ENCODE assay signal across 19 cellular contexts in the genomic region with DNA sequence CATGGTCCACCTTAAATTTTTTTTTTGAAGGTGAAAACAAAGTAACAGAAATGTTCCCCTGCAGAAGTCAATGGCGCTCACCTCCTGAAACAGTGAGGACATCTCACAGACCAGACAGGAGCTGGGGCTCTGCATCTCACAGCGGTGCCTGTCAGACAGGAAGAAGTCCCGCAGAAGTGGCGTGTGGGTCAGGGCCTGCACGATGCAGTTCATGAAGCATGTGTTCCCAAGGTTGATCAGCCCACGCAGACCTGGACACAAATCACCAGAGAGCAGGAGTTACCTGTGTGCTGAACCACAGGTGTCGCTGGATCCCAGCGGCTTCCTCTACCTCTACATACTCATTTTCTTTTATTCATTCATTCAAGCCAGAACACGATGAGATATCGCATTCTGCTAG. TPM values are rescaled to one million over a fixed set of nuclear protein-coding genes. Genes with fewer than 3 reads are reported as not detected.
DNase-seq lines count a peak whose midpoint lies in the region; ATAC-seq and TF ChIP-seq lines count a peak whose summit lies in the region.
"Had no signal": no experiment of that assay in that cellular context is flagged by ENCODE, and none has a peak within 500 bp of the region (broad histone marks: within the 10 kb centered on the region; RNA-seq: fewer than 3 reads in every experiment).

No MANE protein-coding gene starts in this region.

- no peaks in the 10 kb centered on the region for H3K27me3 Mint-ChIP-seq in activated CD4-positive, alpha-beta T cell treated with anti-CD3 and anti-CD28 coated beads for 36 hours
- no peaks in the 10 kb centered on the region for H3K27me3 Mint-ChIP-seq in CD14-positive monocyte (ENCODE audit: low read depth in 3 of 3)
- no peaks in the 10 kb centered on the region for H3K27me3 Mint-ChIP-seq in endodermal cell (ENCODE audit: insufficient read depth)
- no peaks in the 10 kb centered on the region for H3K27me3 Mint-ChIP-seq in progenitor cell of endocrine pancreas
- H3K27me3 Mint-ChIP-seq: CD4-positive, alpha-beta memory T cell; IgD-negative memory B cell had no signal

- no peak for DNase-seq in activated CD4-positive, alpha-beta T cell treated with anti-CD3 and anti-CD28 coated beads for 36 hours
- DNase-seq in activated CD4-positive, alpha-beta T cell treated with anti-CD3 and anti-CD28 coated beads, Interleukin-2, amount 50 U/mL, for 4 hours, result no peak
- DNase-seq in CD14-positive monocyte (ENCODE audit: low spot score) (peak; percentile 20), endodermal cell (no peak), progenitor cell of endocrine pancreas (ENCODE audit: low spot score, unreplicated experiment) (no peak), GM23248 (no peak)
- DNase-seq: AML-193; Calu3; CD4-positive, alpha-beta memory T cell; DMS79 treated with DMSO at 0.1 percent for 48 hours; GF-D8; HCEC 1CT had no signal

- peak overlapping the region; percentile 31 for H3K27ac Mint-ChIP-seq in activated CD4-positive, alpha-beta T cell treated with anti-CD3 and anti-CD28 coated beads for 36 hours
- H3K27ac Mint-ChIP-seq in CD14-positive monocyte, result no peak overlapping the region
- H3K27ac Mint-ChIP-seq in endodermal cell, result peak overlapping the region; percentile 17
- H3K27ac Mint-ChIP-seq in progenitor cell of endocrine pancreas, result peak overlapping the region; percentile 45

- TF ChIP-seq CTCF in CD14-positive monocyte (IDR thresholded peaks at IDR 0.05), result no peak
- TF ChIP-seq CTCF in endodermal cell (conservative IDR thresholded peaks at IDR 0.05), result no peak
- no peak for TF ChIP-seq CTCF in progenitor cell of endocrine pancreas (IDR thresholded peaks at IDR 0.05; ENCODE audit: unreplicated experiment)

- no peak overlapping the region for H3K4me2 ChIP-seq in GM23248 (ENCODE audit: unreplicated experiment)
- H3K4me2 ChIP-seq: A549 had no signal

- in situ Hi-C loops in GM23248 (cut with MboI), result no loop called here

- no peaks in the 10 kb centered on the region for H3K9me3 ChIP-seq in endodermal cell (ENCODE audit: control insufficient read depth, low read length)
- H3K9me3 ChIP-seq in GM23248 (ENCODE audit: low read depth), result no peaks in the 10 kb centered on the region
- H3K9me3 ChIP-seq: A549 had no signal

- H3F3A ChIP-seq in GM23248 (ENCODE audit: insufficient read depth), result peaks cover 13% of the 10 kb centered on the region; the same call in 1 of the 2 replicates

- peaks cover 5% of the 10 kb centered on the region for H3K4me1 ChIP-seq in endodermal cell (ENCODE audit: control insufficient read depth, insufficient read depth, low read length)
- H3K4me1 ChIP-seq in GM23248 (ENCODE audit: insufficient read depth), result no peaks in the 10 kb centered on the region
- H3K4me1 ChIP-seq: A549 had no signal

- H4K20me1 ChIP-seq in GM23248 (ENCODE audit: insufficient read depth), result peaks cover 11% of the 10 kb centered on the region; the same call in 1 of the 2 replicates

- no peak overlapping the region for H2AFZ ChIP-seq in GM23248

- WGBS in endodermal cell (ENCODE audit: insufficient coverage in 1 of 2, insufficient read length in 1 of 2), 2 experiments, result 94 to 97% methylated on average over 8 to 10 of the region's 10 CpGs
- WGBS in GM23248 (ENCODE audit: low coverage in 1 of 2, low lambda C conversion rate in 2 of 2, missing lambda C conversion rate in 2 of 2), 2 experiments, result 84 to 86% methylated on average over 9 to 10 of the region's 10 CpGs

- H3K4me3 ChIP-seq in endodermal cell (ENCODE audit: low read length) (no peak overlapping the region), GM23248 (no peak overlapping the region)
- H3K4me3 ChIP-seq: A549 had no signal

- H3K4me3 Mint-ChIP-seq in activated CD4-positive, alpha-beta T cell treated with anti-CD3 and anti-CD28 coated beads for 36 hours, result no peak overlapping the region
- H3K4me3 Mint-ChIP-seq in CD14-positive monocyte (no peak overlapping the region), endodermal cell (no peak overlapping the region), progenitor cell of endocrine pancreas (ENCODE audit: low read depth) (no peak overlapping the region)
- H3K4me3 Mint-ChIP-seq: CD4-positive, alpha-beta memory T cell; IgD-negative memory B cell had no signal

- H3K27me3 ChIP-seq in endodermal cell (ENCODE audit: control insufficient read depth, insufficient read depth, low read length, poor library complexity, severe bottlenecking), result no peaks in the 10 kb centered on the region
- H3K27me3 ChIP-seq in GM23248 (replicated peaks; ENCODE audit: insufficient read depth), result no peaks in the 10 kb centered on the region

- peaks cover 3% of the 10 kb centered on the region for H3K4me1 Mint-ChIP-seq in activated CD4-positive, alpha-beta T cell treated with anti-CD3 and anti-CD28 coated beads for 36 hours
- no peaks in the 10 kb centered on the region for H3K4me1 Mint-ChIP-seq in CD14-positive monocyte
- peaks cover 6% of the 10 kb centered on the region for H3K4me1 Mint-ChIP-seq in endodermal cell
- H3K4me1 Mint-ChIP-seq in progenitor cell of endocrine pancreas (ENCODE audit: low read depth), result peaks cover 6% of the 10 kb centered on the region

- no peak for ATAC-seq in activated CD4-positive, alpha-beta T cell treated with anti-CD3 and anti-CD28 coated beads for 36 hours
- ATAC-seq in HG02588 (IDR thresholded peaks at IDR 0.05; ENCODE audit: unreplicated experiment), result no peak
- no peak for ATAC-seq in HG02884 (IDR thresholded peaks at IDR 0.05; ENCODE audit: unreplicated experiment)
- ATAC-seq: A549, HepG2 had no signal

- intact Hi-C loops in activated CD4-positive, alpha-beta T cell treated with anti-CD3 and anti-CD28 coated beads for 36 hours (cut with DNase I, micrococcal nuclease), result no loop called here
- intact Hi-C loops in CD14-positive monocyte (cut with micrococcal nuclease), result loop anchor here in 1 of 2 donors (10.0 kb wide), 1 partner anchor 497 kb away; no protein-coding TSS in a partner anchor

- H3K79me2 ChIP-seq in GM23248 (ENCODE audit: insufficient read depth), result peaks cover 100% of the 10 kb centered on the region

- H3K36me3 Mint-ChIP-seq in activated CD4-positive, alpha-beta T cell treated with anti-CD3 and anti-CD28 coated beads for 36 hours (ENCODE audit: low read depth), result peaks cover 77% of the 10 kb centered on the region
- peaks cover 89 to 90% of the 10 kb centered on the region in 2 donors for H3K36me3 Mint-ChIP-seq in CD14-positive monocyte
- peaks cover 94% of the 10 kb centered on the region for H3K36me3 Mint-ChIP-seq in endodermal cell (ENCODE audit: low read depth)
- peaks cover 47% of the 10 kb centered on the region for H3K36me3 Mint-ChIP-seq in progenitor cell of endocrine pancreas (ENCODE audit: insufficient read depth)

- H3K9me3 Mint-ChIP-seq in activated CD4-positive, alpha-beta T cell treated with anti-CD3 and anti-CD28 coated beads for 36 hours (ENCODE audit: low read depth), result no peaks in the 10 kb centered on the region
- H3K9me3 Mint-ChIP-seq in CD14-positive monocyte (no peaks in the 10 kb centered on the region), endodermal cell (no peaks in the 10 kb centered on the region), progenitor cell of endocrine pancreas (ENCODE audit: low read depth) (no peaks in the 10 kb centered on the region)
- H3K9me3 Mint-ChIP-seq: IgD-negative memory B cell had no signal

- peaks cover 92% of the 10 kb centered on the region for H3K36me3 ChIP-seq in endodermal cell (ENCODE audit: control insufficient read depth, insufficient read depth, low read length)
- H3K36me3 ChIP-seq in GM23248 (ENCODE audit: low read depth), result peaks cover 76% of the 10 kb centered on the region

- CTCF ChIA-PET in activated CD4-positive, alpha-beta T cell treated with anti-CD3 and anti-CD28 coated beads for 36 hours (lab: Charles Lee), result no interaction called here

- H3K9me2 ChIP-seq in GM23248 (ENCODE audit: insufficient read depth), result no peaks in the 10 kb centered on the region

- H3K27ac ChIP-seq in endodermal cell (ENCODE audit: low read depth, low read length), result no peak overlapping the region
- no peak overlapping the region for H3K27ac ChIP-seq in GM23248
- H3K27ac ChIP-seq: 22Rv1, A549, C4-2B had no signal

- no peak overlapping the region for H3K9ac ChIP-seq in endodermal cell (ENCODE audit: extremely low read depth, low read length, poor library complexity, severe bottlenecking)
- H3K9ac ChIP-seq in GM23248, result no peak overlapping the region

- POLR2A ChIA-PET in activated CD4-positive, alpha-beta T cell treated with anti-CD3 and anti-CD28 coated beads for 36 hours (lab: Charles Lee), result no interaction called here

RNA-seq across cellular contexts. Expression of a gene that starts 24.9 kb away (rescaled TPM):
- 100 to 1,000 TPM; 148 to 173 TPM for total RNA-seq in activated CD4-positive, alpha-beta T cell treated with anti-CD3 and anti-CD28 coated beads for 36 hours
- 10 to 100 TPM; 20.4 to 27.3 TPM for polyA plus RNA-seq in CD14-positive monocyte
- total RNA-seq in endodermal cell, result 100 to 1,000 TPM; 379 to 396 TPM
- 222 TPM for polyA plus RNA-seq in endodermal cell (2013, experiment 1 of 2)
- 219 TPM for polyA plus RNA-seq in endodermal cell (2013, experiment 2 of 2)
- 368 and 373 TPM in 2 replicates for total RNA-seq in progenitor cell of endocrine pancreas
- total RNA-seq in GM23248 (2014; rRNA removed; shearing (Covaris generic)), result 154 and 161 TPM in 2 replicates
- polyA plus RNA-seq in GM23248 (2016; fragmentation: Nextera tagmentation; extraction: Ambion mirVana), result 70.6 and 75.1 TPM in 2 replicates

Comparison
In these comparisons a context has a peak if more than half of its experiments do, and no peak if none do; other contexts are left out.
1. H3K27ac Mint-ChIP-seq: peak in activated CD4-positive, alpha-beta T cell treated with anti-CD3 and anti-CD28 coated beads for 36 hours (single experiment), endodermal cell (single experiment) and progenitor cell of endocrine pancreas (single experiment); none in CD14-positive monocyte (0 of 7).